In the genomic region with DNA sequence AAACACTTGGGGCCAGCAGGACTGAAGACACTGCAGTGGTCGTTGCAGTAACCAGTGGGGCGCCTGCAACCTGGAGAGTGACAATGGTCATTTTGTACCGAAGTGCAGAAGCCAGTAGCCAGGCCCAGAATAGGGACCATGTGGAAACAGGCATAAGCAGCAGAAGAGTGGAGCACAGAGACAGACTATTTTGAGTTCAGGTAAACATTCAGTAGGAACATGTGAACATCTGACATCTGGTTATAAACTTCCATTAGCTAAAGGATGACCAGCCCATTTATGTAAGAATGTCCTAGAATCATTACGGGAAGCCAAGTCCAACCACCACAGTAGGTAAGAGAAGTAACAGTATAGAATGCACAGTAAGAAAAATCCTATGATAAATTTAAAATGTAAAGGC, we compare ENCODE assay signal across 14 cellular contexts.
"Had no signal": no experiment of that assay in that cellular context is flagged by ENCODE, and none has a peak within 500 bp of the region (broad histone marks: within the 10 kb centered on the region; RNA-seq: fewer than 3 reads in every experiment).

No MANE protein-coding gene starts in this region.

- H3K27me3 ChIP-seq: breast epithelium, colonic mucosa, right atrium auricular region, upper lobe of right lung had no signal

- H3K4me1 ChIP-seq: breast epithelium, colonic mucosa, right atrium auricular region, upper lobe of right lung had no signal

- H3K4me1 Mint-ChIP-seq: activated B cell treated with CpG ODN at 0.5 μM for 24 hours; activated naive CD4-positive, alpha-beta T cell treated with anti-CD3 and anti-CD28 coated beads, Interleukin-2, amount 50 U/mL, for 24 hours; mesothelial cell of epicardium had no signal

- H3K27ac ChIP-seq: breast epithelium, colonic mucosa, right atrium auricular region, SK-N-MC, upper lobe of right lung had no signal

- H3K36me3 ChIP-seq: breast epithelium, colonic mucosa had no signal

- H3K9me3 ChIP-seq: breast epithelium, colonic mucosa, right atrium auricular region, upper lobe of right lung had no signal

- H3K4me3 Mint-ChIP-seq: activated B cell treated with CpG ODN at 0.5 μM for 24 hours; activated CD4-positive, alpha-beta T cell treated with anti-CD3 and anti-CD28 coated beads, Interleukin-2, amount 10 ng/mL, durations not matched to agents 7 days and 5 days; activated naive CD4-positive, alpha-beta T cell treated with anti-CD3 and anti-CD28 coated beads, Interleukin-2, amount 50 U/mL, for 24 hours; mesothelial cell of epicardium had no signal

- DNase-seq: activated B cell treated with CpG ODN at 0.5 μM for 24 hours; activated CD4-positive, alpha-beta T cell treated with anti-CD3 and anti-CD28 coated beads, Interleukin-2, amount 10 ng/mL, durations not matched to agents 7 days and 5 days; activated T-cell treated with anti-CD3 and anti-CD28 coated beads for 4 hours; colonic mucosa; effector CD4-positive, alpha-beta T cell; stimulated activated CD4-positive, alpha-beta T cell treated with anti-CD3 and anti-CD28 coated beads, Interleukin-2, amount 100 ng/mL, for 24 hours; stimulated activated naive CD4-positive, alpha-beta T cell treated with Interleukin-2 at 50 U/mL for 16 hours; T-helper 1 cell; upper lobe of right lung had no signal

- H3K9me3 Mint-ChIP-seq: activated B cell treated with CpG ODN at 0.5 μM for 24 hours; activated CD4-positive, alpha-beta T cell treated with anti-CD3 and anti-CD28 coated beads, Interleukin-2, amount 10 ng/mL, durations not matched to agents 7 days and 5 days; activated naive CD4-positive, alpha-beta T cell treated with anti-CD3 and anti-CD28 coated beads, Interleukin-2, amount 50 U/mL, for 24 hours; mesothelial cell of epicardium had no signal

- H3K27me3 Mint-ChIP-seq: activated B cell treated with CpG ODN at 0.5 μM for 24 hours; activated CD4-positive, alpha-beta T cell treated with anti-CD3 and anti-CD28 coated beads, Interleukin-2, amount 10 ng/mL, durations not matched to agents 7 days and 5 days; activated naive CD4-positive, alpha-beta T cell treated with anti-CD3 and anti-CD28 coated beads, Interleukin-2, amount 50 U/mL, for 24 hours had no signal

- H3K27ac Mint-ChIP-seq: activated B cell treated with CpG ODN at 0.5 μM for 24 hours; activated CD4-positive, alpha-beta T cell treated with anti-CD3 and anti-CD28 coated beads, Interleukin-2, amount 10 ng/mL, durations not matched to agents 7 days and 5 days; activated naive CD4-positive, alpha-beta T cell treated with anti-CD3 and anti-CD28 coated beads, Interleukin-2, amount 50 U/mL, for 24 hours; mesothelial cell of epicardium had no signal

- ATAC-seq: upper lobe of right lung had no signal

- H3K4me3 ChIP-seq: breast epithelium, colonic mucosa, right atrium auricular region, SK-N-MC, upper lobe of right lung had no signal
